In genomic region chr14:22561661-22562579, GRCh38 we compare ENCODE assay signal across 1 cellular context.
A peak's percentile ranks its signal among the peaks of the same experiment; 100 is the strongest.
TF ChIP-seq lines count a peak whose summit lies in the region.

No MANE protein-coding gene starts in this region.

TF ChIP-seq in GM12878, 131 proteins besides CTCF, POLR2A, EP300 and RAD21 (continued from another document and continues in another):
- TF ChIP-seq ZBTB11 (CRISPR knock-in tag; IDR thresholded peaks at IDR 0.05) (no peak), ATF3 (IDR thresholded peaks at IDR 0.05; ENCODE audit: borderline replicate concordance, extremely low read depth, low read depth, low read length) (no peak), RELB (IDR thresholded peaks at IDR 0.05; ENCODE audit: low read depth) (peak; percentile 90), NFIC (IDR thresholded peaks at IDR 0.05; ENCODE audit: low read depth, low read length) (no peak), SMAD5 (IDR thresholded peaks at IDR 0.05; ENCODE audit: low read depth) (no peak; the same call in none of the 2 replicates), TBL1XR1 (IDR thresholded peaks at IDR 0.05; ENCODE audit: low read depth, low read length) (0 out of 2 replicates have a peak, but pooled peaks have one; percentile 63), REST (IDR thresholded peaks at IDR 0.05; ENCODE audit: low read depth, low read length) (no peak), HSF1 (IDR thresholded peaks at IDR 0.05; ENCODE audit: low read depth, low read length) (no peak), STAT1 (conservative IDR thresholded peaks at IDR 0.05) (no peak), PML (IDR thresholded peaks at IDR 0.05; ENCODE audit: low read length) (no peak), MYB (IDR thresholded peaks at IDR 0.05; ENCODE audit: borderline replicate concordance, low read depth, low read length) (no peak), FOXM1 (IDR thresholded peaks at IDR 0.05; ENCODE audit: low read depth, low read length) (no peak), IKZF1 (conservative IDR thresholded peaks at IDR 0.05) (peak; percentile 95), YY1 (IDR thresholded peaks at IDR 0.05; ENCODE audit: low read depth, low read length) (peak; percentile 45; the same call in 1 of the 2 replicates), MYC (IDR thresholded peaks at IDR 0.05; ENCODE audit: insufficient read depth, insufficient read length, insufficient replicate concordance, low read length, severe bottlenecking) (no peak), ZBTB40 (IDR thresholded peaks at IDR 0.05; ENCODE audit: borderline replicate concordance) (no peak; the same call in 1 of the 2 replicates), MTA3 (IDR thresholded peaks at IDR 0.05; ENCODE audit: borderline replicate concordance, low read length) (no peak), KLF5 (IDR thresholded peaks at IDR 0.05; ENCODE audit: partially characterized antibody) (no peak), IKZF2 (IDR thresholded peaks at IDR 0.05) (peak; percentile 95 to 98), ZNF274 (IDR thresholded peaks at IDR 0.05; ENCODE audit: insufficient read depth, insufficient read length) (no peak), NR2C1 (IDR thresholded peaks at IDR 0.05) (no peak), SP1 (IDR thresholded peaks at IDR 0.05; ENCODE audit: low read depth, low read length) (peak; percentile 58), SMC3 (IDR thresholded peaks at IDR 0.05; ENCODE audit: borderline replicate concordance, low read length) (no peak), BCL3 (IDR thresholded peaks at IDR 0.05; ENCODE audit: borderline replicate concordance, insufficient read depth, low read depth, low read length, poor library complexity, severe bottlenecking) (peak; percentile 96), TCF3 (IDR thresholded peaks at IDR 0.05; ENCODE audit: borderline replicate concordance, insufficient read depth, low read depth, low read length) (no peak), NRF1 (conservative IDR thresholded peaks at IDR 0.05; ENCODE audit: low read depth, low read length) (no peak), TAF1 (IDR thresholded peaks at IDR 0.05; ENCODE audit: borderline replicate concordance, low read depth, low read length) (no peak), POLR2AphosphoS5 (IDR thresholded peaks at IDR 0.05; ENCODE audit: low read length) (no peak), TCF7 (IDR thresholded peaks at IDR 0.05; ENCODE audit: borderline replicate concordance) (0 out of 2 replicates have a peak, but pooled peaks have one; percentile 52), HDGF (IDR thresholded peaks at IDR 0.05) (peak; percentile 30; the same call in 1 of the 2 replicates), CBX5 (IDR thresholded peaks at IDR 0.05; ENCODE audit: low read depth) (no peak), IRF4 (IDR thresholded peaks at IDR 0.05; ENCODE audit: low read depth, low read length) (no peak), SREBF1 (IDR thresholded peaks at IDR 0.05; ENCODE audit: low read length) (no peak), NR2C2 (IDR thresholded peaks at IDR 0.05; ENCODE audit: borderline replicate concordance, control insufficient read depth, insufficient read length, low read depth) (no peak), FOS (IDR thresholded peaks at IDR 0.05; ENCODE audit: borderline replicate concordance, extremely low read depth, insufficient read length) (no peak), POLR2AphosphoS2 (IDR thresholded peaks at IDR 0.05; ENCODE audit: low read depth, low read length) (no peak)
- TF ChIP-seq, protein P1, sequence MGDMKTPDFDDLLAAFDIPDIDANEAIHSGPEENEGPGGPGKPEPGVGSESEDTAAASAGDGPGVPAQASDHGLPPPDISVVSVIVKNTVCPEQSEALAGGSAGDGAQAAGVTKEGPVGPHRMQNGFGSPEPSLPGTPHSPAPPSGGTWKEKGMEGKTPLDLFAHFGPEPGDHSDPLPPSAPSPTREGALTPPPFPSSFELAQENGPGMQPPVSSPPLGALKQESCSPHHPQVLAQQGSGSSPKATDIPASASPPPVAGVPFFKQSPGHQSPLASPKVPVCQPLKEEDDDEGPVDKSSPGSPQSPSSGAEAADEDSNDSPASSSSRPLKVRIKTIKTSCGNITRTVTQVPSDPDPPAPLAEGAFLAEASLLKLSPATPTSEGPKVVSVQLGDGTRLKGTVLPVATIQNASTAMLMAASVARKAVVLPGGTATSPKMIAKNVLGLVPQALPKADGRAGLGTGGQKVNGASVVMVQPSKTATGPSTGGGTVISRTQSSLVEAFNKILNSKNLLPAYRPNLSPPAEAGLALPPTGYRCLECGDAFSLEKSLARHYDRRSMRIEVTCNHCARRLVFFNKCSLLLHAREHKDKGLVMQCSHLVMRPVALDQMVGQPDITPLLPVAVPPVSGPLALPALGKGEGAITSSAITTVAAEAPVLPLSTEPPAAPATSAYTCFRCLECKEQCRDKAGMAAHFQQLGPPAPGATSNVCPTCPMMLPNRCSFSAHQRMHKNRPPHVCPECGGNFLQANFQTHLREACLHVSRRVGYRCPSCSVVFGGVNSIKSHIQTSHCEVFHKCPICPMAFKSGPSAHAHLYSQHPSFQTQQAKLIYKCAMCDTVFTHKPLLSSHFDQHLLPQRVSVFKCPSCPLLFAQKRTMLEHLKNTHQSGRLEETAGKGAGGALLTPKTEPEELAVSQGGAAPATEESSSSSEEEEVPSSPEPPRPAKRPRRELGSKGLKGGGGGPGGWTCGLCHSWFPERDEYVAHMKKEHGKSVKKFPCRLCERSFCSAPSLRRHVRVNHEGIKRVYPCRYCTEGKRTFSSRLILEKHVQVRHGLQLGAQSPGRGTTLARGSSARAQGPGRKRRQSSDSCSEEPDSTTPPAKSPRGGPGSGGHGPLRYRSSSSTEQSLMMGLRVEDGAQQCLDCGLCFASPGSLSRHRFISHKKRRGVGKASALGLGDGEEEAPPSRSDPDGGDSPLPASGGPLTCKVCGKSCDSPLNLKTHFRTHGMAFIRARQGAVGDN (IDR thresholded peaks at IDR 0.05), result peak; percentile 86
